ENCODE assay signal across 29 cellular contexts in the genomic region with DNA sequence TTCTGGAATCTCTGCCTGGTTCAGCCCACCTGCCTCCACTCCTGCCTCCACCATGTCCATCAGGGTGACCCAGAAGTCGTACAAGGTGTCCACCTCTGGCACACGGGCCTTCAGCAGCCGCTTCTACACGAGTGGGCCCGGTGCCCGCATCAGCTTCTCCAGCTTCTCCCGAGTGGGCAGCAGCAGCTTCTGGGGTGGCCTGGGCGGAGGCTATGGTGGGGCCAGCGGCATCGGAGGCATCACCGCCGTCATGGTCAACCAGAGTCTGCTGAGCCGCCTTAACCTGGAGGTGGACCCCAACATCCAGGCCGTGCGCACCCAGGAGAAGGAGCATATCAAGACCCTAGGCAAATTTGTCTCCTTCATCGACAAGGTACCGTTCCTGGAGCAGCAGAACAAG. TPM values are rescaled to one million over a fixed set of nuclear protein-coding genes. Genes with fewer than 3 reads are reported as not detected.
DNase-seq lines count a peak whose midpoint lies in the region; ATAC-seq, FAIRE-seq and TF ChIP-seq lines count a peak whose summit lies in the region.
"Had no signal": no experiment of that assay in that cellular context is flagged by ENCODE, and none has a peak within 500 bp of the region (broad histone marks: within the 10 kb centered on the region; RNA-seq: fewer than 3 reads in every experiment).

No MANE protein-coding gene starts in this region.

- H3K36me3 ChIP-seq in kidney (ENCODE audit: control insufficient read depth in 1 of 2, insufficient read depth in 2 of 2, low read length in 2 of 2) = no peaks in the 10 kb centered on the region
- no peaks in the 10 kb centered on the region for H3K36me3 ChIP-seq in trophoblast cell (ENCODE audit: control insufficient read depth in 1 of 2, insufficient read depth in 2 of 2, low read length in 2 of 2)
- no peaks in the 10 kb centered on the region for H3K36me3 ChIP-seq in sigmoid colon
- H3K36me3 ChIP-seq: BE2C, BLaER1 had no signal

- TF ChIP-seq CTCF in kidney (IDR thresholded peaks at IDR 0.05; ENCODE audit: borderline replicate concordance, extremely low read depth, insufficient read depth) (no peak), sigmoid colon (IDR thresholded peaks at IDR 0.05) (no peak)

- no peaks in the 10 kb centered on the region for H3K4me1 ChIP-seq in kidney (ENCODE audit: control insufficient read depth in 1 of 2, insufficient read depth in 1 of 2, low read depth in 1 of 2, low read length in 2 of 2)
- H3K4me1 ChIP-seq in trophoblast cell (ENCODE audit: control insufficient read depth in 1 of 2, insufficient read depth in 2 of 2, low read length in 2 of 2) = no peaks in the 10 kb centered on the region
- H3K4me1 ChIP-seq in sigmoid colon = no peaks in the 10 kb centered on the region
- H3K4me1 ChIP-seq: BE2C, BLaER1 had no signal

- no peak overlapping the region for H4K91ac ChIP-seq in trophoblast cell (ENCODE audit: low read depth, low read length)

- H3K4me3 ChIP-seq in kidney (ENCODE audit: low read length in 2 of 2) (no peak overlapping the region), trophoblast cell (ENCODE audit: low read depth, low read length) (no peak overlapping the region), sigmoid colon (no peak overlapping the region)
- H3K4me3 ChIP-seq: BLaER1, GM12878 had no signal

- no peak overlapping the region for H3K14ac ChIP-seq in trophoblast cell (ENCODE audit: low read length)

- H3K27me3 ChIP-seq in trophoblast cell (ENCODE audit: insufficient read depth, low read length) (no peaks in the 10 kb centered on the region), sigmoid colon (no peaks in the 10 kb centered on the region)
- H3K27me3 ChIP-seq: BE2C had no signal

- H3K4me2 ChIP-seq in trophoblast cell (ENCODE audit: low read length) = no peak overlapping the region
- H3K4me2 ChIP-seq: BLaER1 had no signal

- ATAC-seq in GM21526 (IDR thresholded peaks at IDR 0.05; ENCODE audit: low FRiP score, unreplicated experiment) (no peak), HG02973 (IDR thresholded peaks at IDR 0.05; ENCODE audit: unreplicated experiment) (no peak)
- ATAC-seq: GM12878 had no signal

- no peak overlapping the region for H3K23ac ChIP-seq in trophoblast cell (ENCODE audit: low read length)

- TF ChIP-seq EP300 in sigmoid colon (IDR thresholded peaks at IDR 0.05) = no peak

- H2BK12ac ChIP-seq in trophoblast cell (ENCODE audit: low read length) = no peak overlapping the region

- WGBS in trophoblast cell (ENCODE audit: extremely low coverage, insufficient coverage, insufficient read length) = no CpG with 5 or more reads among the region's 17 CpGs
- WGBS in sigmoid colon, 2 donors = 92 to 94% methylated on average over 17 of the region's 17 CpGs

- peak overlapping the region; percentile 43 for H4K12ac ChIP-seq in trophoblast cell (ENCODE audit: low read depth, low read length)

- H2AFZ ChIP-seq in trophoblast cell (ENCODE audit: insufficient read depth, low read length, poor library complexity) = no peak overlapping the region

- no peak for FAIRE-seq in kidney (lab: Jason Lieb, UNC)
- FAIRE-seq: A204.1, GM12878, GM12892, GM18507 had no signal

- peak; percentile 55 for DNase-seq in kidney
- no peak for DNase-seq in trophoblast cell
- DNase-seq in sigmoid colon = peak; percentile 59
- DNase-seq: 8988T; ACHN; BE2C; C1 segment of cervical spinal cord; CD4-positive, alpha-beta memory T cell; CD4-positive, CD25-positive, alpha-beta regulatory T cell; CD8-positive, alpha-beta memory T cell; COR-L47; DMS 273 treated with DMSO at 0.1 percent for 48 hours; DMS153; DMS53; DMS79; DND-41; EL; GDM1 had no signal

- H3K9me3 ChIP-seq in kidney (ENCODE audit: control insufficient read depth in 1 of 2, low read length in 2 of 2) = no peaks in the 10 kb centered on the region
- H3K9me3 ChIP-seq in trophoblast cell (ENCODE audit: insufficient read depth, low read depth, low read length) = no peaks in the 10 kb centered on the region
- H3K9me3 ChIP-seq in sigmoid colon = no peaks in the 10 kb centered on the region
- H3K9me3 ChIP-seq: BE2C had no signal

- no peak overlapping the region for H2BK120ac ChIP-seq in trophoblast cell (ENCODE audit: insufficient read depth, low read length, poor library complexity)

- no peaks in the 10 kb centered on the region for H3K79me2 ChIP-seq in trophoblast cell (ENCODE audit: control insufficient read depth, insufficient read depth, low read length, poor library complexity)

- intact Hi-C loops in kidney (cut with DNase I) (no loop called here), sigmoid colon (cut with DNase I) (no loop called here)

- TF ChIP-seq POLR2A in sigmoid colon (IDR thresholded peaks at IDR 0.05) = no peak

- H4K8ac ChIP-seq in trophoblast cell (ENCODE audit: low read depth, low read length) = no peak overlapping the region

- no peak overlapping the region for H3K27ac ChIP-seq in kidney (ENCODE audit: low read depth in 2 of 2, low read length in 2 of 2)
- no peak overlapping the region for H3K27ac ChIP-seq in trophoblast cell (ENCODE audit: low read depth, low read length)
- H3K27ac ChIP-seq in sigmoid colon = no peak overlapping the region
- H3K27ac ChIP-seq: BLaER1 had no signal

- H2AK5ac ChIP-seq in trophoblast cell (ENCODE audit: low read length) = no peak overlapping the region

- H3K79me1 ChIP-seq in trophoblast cell (ENCODE audit: low read length) = no peaks in the 10 kb centered on the region

- no peak overlapping the region for H3K18ac ChIP-seq in trophoblast cell (ENCODE audit: low read length)

- no peak overlapping the region for H3K4ac ChIP-seq in trophoblast cell (ENCODE audit: low read depth, low read length)

- H3K9ac ChIP-seq in kidney (ENCODE audit: low read length in 2 of 2) (no peak overlapping the region), trophoblast cell (ENCODE audit: low read length) (no peak overlapping the region)
- H3K9ac ChIP-seq: BLaER1 had no signal

- H2BK5ac ChIP-seq in trophoblast cell (ENCODE audit: low read depth, low read length, poor library complexity) = no peak overlapping the region

RNA-seq across cellular contexts. Expression of a gene that starts 28.4 kb away (rescaled TPM):
- total RNA-seq in kidney (not detected), sigmoid colon (under 1 TPM in 3 of 4 donors, not detected in 1; 0.16 to 0.41 (median 0.36) TPM)
- polyA plus RNA-seq in kidney (ENCODE audit: insufficient read depth, low read depth, low replicate concordance) (not detected), sigmoid colon (under 1 TPM in 1 of 3 donors, not detected in 2; 0.04 TPM)
- 0.12 and 0.19 TPM in 2 replicates for polyA plus RNA-seq in trophoblast cell (2013)
- total RNA-seq: A673; CD4-positive, alpha-beta memory T cell; CD4-positive, CD25-positive, alpha-beta regulatory T cell; G401; GM12878 had no signal
- polyA plus RNA-seq: AG04450; CD14-positive monocyte; CD4-positive, alpha-beta memory T cell; CD4-positive, CD25-positive, alpha-beta regulatory T cell; CD8-positive, alpha-beta memory T cell had no signal

Comparison
In these comparisons a context has a peak if more than half of its experiments do, and no peak if none do; other contexts are left out.
1. DNase-seq: peak in kidney (single experiment) and sigmoid colon (single experiment); none in trophoblast cell (0 of 2).